12 cellular contexts compared by ENCODE assay signal in genomic region chr1:154849645-154850131, GRCh38. TPM values are rescaled to one million over a fixed set of nuclear protein-coding genes. Genes with fewer than 3 reads are reported as not detected.
DNase-seq lines count a peak whose midpoint lies in the region; ATAC-seq, FAIRE-seq and TF ChIP-seq lines count a peak whose summit lies in the region.
"Had no signal": no experiment of that assay in that cellular context is flagged by ENCODE, and none has a peak within 500 bp of the region (broad histone marks: within the 10 kb centered on the region; RNA-seq: fewer than 3 reads in every experiment).

No MANE protein-coding gene starts in this region.

- no peak for TF ChIP-seq EP300 in K562 (IDR thresholded peaks at IDR 0.05; ENCODE audit: low read length)

- TF ChIP-seq POLR2A in K562 (conservative IDR thresholded peaks at IDR 0.05) (no peak), lower leg skin (IDR thresholded peaks at IDR 0.05) (no peak)

- H3K9ac ChIP-seq in K562 (ENCODE audit: insufficient read depth in 1 of 2, low read depth in 2 of 2, low read length in 2 of 2) (no peak overlapping the region), GM23248 (no peak overlapping the region)

- TF ChIP-seq RAD21 in K562 (CRISPR knock-in tag; conservative IDR thresholded peaks at IDR 0.05 in 1 of 2, IDR thresholded peaks at IDR 0.05 in 1 of 2): no peak

- in situ Hi-C loops in K562 (cut with MboI): no loop called here
- in situ Hi-C loops in GM23248 (cut with MboI): no loop called here

- peak; percentile 49 for ATAC-seq in HG02870 (IDR thresholded peaks at IDR 0.05; ENCODE audit: unreplicated experiment)
- no peak for ATAC-seq in K562
- ATAC-seq in foreskin keratinocyte: no peak
- ATAC-seq: pancreas had no signal

- H3K4me2 ChIP-seq in K562 (ENCODE audit: insufficient read depth, low read length): no peak overlapping the region
- no peak overlapping the region for H3K4me2 ChIP-seq in GM23248 (ENCODE audit: unreplicated experiment)

- no peaks in the 10 kb centered on the region for H3F3A ChIP-seq in GM23248 (ENCODE audit: insufficient read depth)

- H3K9me2 ChIP-seq in GM23248 (ENCODE audit: insufficient read depth): no peaks in the 10 kb centered on the region

- no peak overlapping the region for H3K27ac ChIP-seq in K562 (ENCODE audit: extremely low read depth, low read depth, low read length)
- no peak overlapping the region for H3K27ac ChIP-seq in foreskin keratinocyte
- H3K27ac ChIP-seq in GM23248: no peak overlapping the region
- H3K27ac ChIP-seq: HL-60, left ventricle myocardium inferior, pancreas had no signal

- no peak overlapping the region for H2AFZ ChIP-seq in K562 (ENCODE audit: low read depth, low read length)
- H2AFZ ChIP-seq in GM23248: no peak overlapping the region

- H3K4me3 ChIP-seq in K562 (no peak overlapping the region), lower leg skin (ENCODE audit: low read depth, poor library complexity, severe bottlenecking) (no peak overlapping the region), GM23248 (no peak overlapping the region)
- H3K4me3 ChIP-seq: left ventricle myocardium inferior, pancreas had no signal

- POLR2A ChIA-PET in K562 (lab: Yijun Ruan, JAX): interaction anchor here (0.6 to 2.0 kb wide), 5 partner anchors 11 to 131 kb away, joined by 3 to 7 read pairs (median 4); partner anchors contain the start of gene PMVK

- no peaks in the 10 kb centered on the region for H3K36me3 ChIP-seq in K562 (ENCODE audit: control insufficient read depth, insufficient read depth, low read length)
- no peaks in the 10 kb centered on the region for H3K36me3 ChIP-seq in GM23248 (ENCODE audit: low read depth)
- H3K36me3 ChIP-seq: left ventricle myocardium inferior, pancreas had no signal

- no peaks in the 10 kb centered on the region for H3K9me3 ChIP-seq in K562 (replicated peaks; ENCODE audit: control insufficient read depth, insufficient read depth, low read depth, low read length)
- no peaks in the 10 kb centered on the region for H3K9me3 ChIP-seq in GM23248 (ENCODE audit: low read depth)
- H3K9me3 ChIP-seq: left ventricle myocardium inferior, pancreas had no signal

- BruUV-seq in K562 (replicated peaks; lab: Mats Ljungman, UMichigan): no TSS peak

- no peak for TF ChIP-seq CTCF in K562 (IDR thresholded peaks at IDR 0.05 in 2 of 3, conservative IDR thresholded peaks at IDR 0.05 in 1 of 3; ENCODE audit: insufficient read depth in 2 of 3, low read depth in 1 of 3, low read length in 3 of 3)
- no peak for TF ChIP-seq CTCF in foreskin keratinocyte (conservative IDR thresholded peaks at IDR 0.05)
- no peak for TF ChIP-seq CTCF in lower leg skin (IDR thresholded peaks at IDR 0.05)

- FAIRE-seq in K562 (lab: Jason Lieb, UNC) (no peak), HTR-8/SVneo (lab: Jason Lieb, UNC) (no peak)
- FAIRE-seq: pancreas had no signal

- CTCF ChIA-PET in K562 (lab: Yijun Ruan, JAX; ENCODE audit: low intra/inter-chr PET ratio): no interaction called here

- peaks cover 39 to 56% of the 10 kb centered on the region in 2 experiments for H3K27me3 ChIP-seq in K562 (ENCODE audit: control insufficient read depth in 2 of 2, insufficient read depth in 2 of 2, low read length in 2 of 2)
- peaks cover 34% of the 10 kb centered on the region for H3K27me3 ChIP-seq in foreskin keratinocyte
- peaks cover 6% of the 10 kb centered on the region; the same call in 1 of the 2 replicates for H3K27me3 ChIP-seq in GM23248 (replicated peaks; ENCODE audit: insufficient read depth)
- H3K27me3 ChIP-seq: pancreas had no signal

- peak; percentile 10 for DNase-seq in stimulated activated naive CD4-positive, alpha-beta T cell treated with Interleukin-2 at 50 U/mL for 16 hours (lab: John Stamatoyannopoulos, UW)
- DNase-seq in stimulated activated naive CD4-positive, alpha-beta T cell (lab: John Stamatoyannopoulos, UW): no peak
- no peak for DNase-seq in K562 (ENCODE audit: extremely low read depth in 1 of 4, low spot score in 3 of 4)
- DNase-seq in foreskin keratinocyte: no peak
- DNase-seq in lower leg skin (ENCODE audit: low spot score in 2 of 2): no peak
- DNase-seq in GM23248: no peak
- no peak for DNase-seq in HTR-8/SVneo (ENCODE audit: insufficient read length, low spot score)
- DNase-seq: left ventricle myocardium inferior, NCI-H146, pancreas had no signal

- 3% methylated on average over 5 of the region's 6 CpGs for WGBS in K562 (ENCODE audit: insufficient coverage, low coverage, missing lambda C conversion rate)
- WGBS in lower leg skin, 2 donors: 87 to 93% methylated on average over 6 of the region's 6 CpGs
- WGBS in GM23248 (ENCODE audit: low coverage in 1 of 2, low lambda C conversion rate in 2 of 2, missing lambda C conversion rate in 2 of 2), 2 experiments: 70 to 80% methylated on average over 6 of the region's 6 CpGs

- H3K79me2 ChIP-seq in K562 (ENCODE audit: control insufficient read depth, insufficient read depth, low read length) (no peaks in the 10 kb centered on the region), GM23248 (ENCODE audit: insufficient read depth) (no peaks in the 10 kb centered on the region)

- H4K20me1 ChIP-seq in K562 (replicated peaks; ENCODE audit: control insufficient read depth, insufficient read depth, low read length) (peaks cover 7% of the 10 kb centered on the region; the same call in 1 of the 2 replicates), GM23248 (ENCODE audit: insufficient read depth) (no peaks in the 10 kb centered on the region)

- H3K9me1 ChIP-seq in K562 (ENCODE audit: control insufficient read depth, insufficient read depth, low read length): no peaks in the 10 kb centered on the region

- intact Hi-C loops in K562 (cut with micrococcal nuclease) (no loop called here), lower leg skin (cut with DNase I; ENCODE audit: low total_unique reads) (no loop called here)

- H3K4me1 ChIP-seq in K562 (replicated peaks in 1 of 2; ENCODE audit: control insufficient read depth in 2 of 2, insufficient read depth in 2 of 2, low read length in 2 of 2) (peaks cover 0 to 11% of the 10 kb centered on the region in 2 experiments; a peak in 1 of 5 replicates), foreskin keratinocyte (no peaks in the 10 kb centered on the region), GM23248 (ENCODE audit: insufficient read depth) (no peaks in the 10 kb centered on the region)
- H3K4me1 ChIP-seq: pancreas had no signal

TF ChIP-seq in K562, 482 proteins besides CTCF, POLR2A, EP300 and RAD21 (continues in another document):
- TF ChIP-seq, protein P1, sequence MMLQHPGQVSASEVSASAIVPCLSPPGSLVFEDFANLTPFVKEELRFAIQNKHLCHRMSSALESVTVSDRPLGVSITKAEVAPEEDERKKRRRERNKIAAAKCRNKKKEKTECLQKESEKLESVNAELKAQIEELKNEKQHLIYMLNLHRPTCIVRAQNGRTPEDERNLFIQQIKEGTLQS (IDR thresholded peaks at IDR 0.05): peak; percentile 58
- TF ChIP-seq, protein P1 (CRISPR knock-in tag; conservative IDR thresholded peaks at IDR 0.05): no peak
- TF ChIP-seq KLF6 (CRISPR knock-in tag; IDR thresholded peaks at IDR 0.05; ENCODE audit: borderline replicate concordance) (no peak), JUND (IDR thresholded peaks at IDR 0.05; ENCODE audit: borderline replicate concordance, low read depth, low read length) (0 out of 2 replicates have a peak, but pooled peaks have one; percentile 15), JUND (tag; IDR thresholded peaks at IDR 0.05; ENCODE audit: borderline replicate concordance, low read depth, low read length) (no peak), ZNF384 (IDR thresholded peaks at IDR 0.05; ENCODE audit: low read depth, low read length) (no peak)
- TF ChIP-seq, protein P2, sequence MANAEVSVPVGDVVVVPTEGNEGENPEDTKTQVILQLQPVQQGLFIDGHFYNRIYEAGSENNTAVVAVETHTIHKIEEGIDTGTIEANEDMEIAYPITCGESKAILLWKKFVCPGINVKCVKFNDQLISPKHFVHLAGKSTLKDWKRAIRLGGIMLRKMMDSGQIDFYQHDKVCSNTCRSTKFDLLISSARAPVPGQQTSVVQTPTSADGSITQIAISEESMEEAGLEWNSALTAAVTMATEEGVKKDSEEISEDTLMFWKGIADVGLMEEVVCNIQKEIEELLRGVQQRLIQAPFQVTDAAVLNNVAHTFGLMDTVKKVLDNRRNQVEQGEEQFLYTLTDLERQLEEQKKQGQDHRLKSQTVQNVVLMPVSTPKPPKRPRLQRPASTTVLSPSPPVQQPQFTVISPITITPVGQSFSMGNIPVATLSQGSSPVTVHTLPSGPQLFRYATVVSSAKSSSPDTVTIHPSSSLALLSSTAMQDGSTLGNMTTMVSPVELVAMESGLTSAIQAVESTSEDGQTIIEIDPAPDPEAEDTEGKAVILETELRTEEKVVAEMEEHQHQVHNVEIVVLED (CRISPR knock-in tag; IDR thresholded peaks at IDR 0.05): no peak

RNA-seq across cellular contexts. Expression of gene KCNN3, which starts 20.4 kb away (rescaled TPM):
- 0.12 TPM in 1 of 2 replicates, not detected in the other for total RNA-seq in K562 (2011; cell fraction: chromatin; rRNA removed; ENCODE audit: low replicate concordance)
- 0.17 TPM in 1 of 2 replicates, not detected in the other for total RNA-seq in K562 (2011; cell fraction: nucleolus; rRNA removed)
- total RNA-seq in K562 (2011; cell fraction: nucleoplasm; rRNA removed): not detected in 2 replicates
- total RNA-seq in K562 (2014; rRNA removed): 0.12 TPM in 1 of 2 replicates, not detected in the other
- not detected in 2 replicates for total RNA-seq in K562 (2014; rRNA removed; fragmentation: Illumina TruSeq; extraction: Trizol)
- not detected in 2 replicates for total RNA-seq in K562 (2015; rRNA removed; fragmentation: Illumina TruSeq; extraction: Trizol)
- total RNA-seq in K562 (2021): 0.02 and 0.04 TPM in 2 replicates
- polyA plus RNA-seq in K562 (2011; rRNA removed): 0.03 TPM in 1 of 2 replicates, not detected in the other
- 0.01 and 0.07 TPM in 2 replicates for polyA plus RNA-seq in K562 (2011; cell fraction: cytosol; rRNA removed)
- 0.01 and 0.07 TPM in 2 replicates for polyA plus RNA-seq in K562 (2011; cell fraction: nucleus; rRNA removed)
- polyA plus RNA-seq in K562 (2012): 0.03 and 0.14 TPM in 2 replicates
- polyA plus RNA-seq in K562 (2014; fragmentation: Illumina TruSeq; extraction: Trizol): not detected in 2 replicates
- polyA plus RNA-seq in K562 (2014; fragmentation: Nextera tagmentation; extraction: Ambion mirVana): not detected
- 0.03 TPM in 1 of 2 replicates, not detected in the other for polyA plus RNA-seq in K562 (2014; rRNA removed)
- polyA minus RNA-seq in K562 (2011; rRNA and poly(A)+ RNA removed): 0.07 TPM in 1 of 2 replicates, not detected in the other
- not detected in 2 replicates for polyA minus RNA-seq in K562 (2011; cell fraction: cytosol; rRNA and poly(A)+ RNA removed)
- not detected in 2 replicates for polyA minus RNA-seq in K562 (2011; cell fraction: nucleus; rRNA and poly(A)+ RNA removed)
- total RNA-seq in foreskin keratinocyte: under 0.01 TPM in 1 of 2 replicates, not detected in the other
- polyA plus RNA-seq in foreskin keratinocyte: not detected in 2 replicates
- 1 to 10 TPM in 1 of 4 donors, under 1 TPM in 3; 0.13 to 2.1 (median 0.36) TPM for total RNA-seq in lower leg skin
- not detected in 2 replicates for total RNA-seq in GM23248 (2014; rRNA removed; shearing (Covaris generic))
- polyA plus RNA-seq in GM23248 (2016; fragmentation: Nextera tagmentation; extraction: Ambion mirVana): not detected in 2 replicates
